ENCODE assay signal across 11 cellular contexts in genomic region chr13:30907167-30907761, GRCh38. TPM values are rescaled to one million over a fixed set of nuclear protein-coding genes. Genes with fewer than 3 reads are reported as not detected.
DNase-seq lines count a peak whose midpoint lies in the region; FAIRE-seq and TF ChIP-seq lines count a peak whose summit lies in the region.
"Had no signal": no experiment of that assay in that cellular context is flagged by ENCODE, and none has a peak within 500 bp of the region (broad histone marks: within the 10 kb centered on the region; RNA-seq: fewer than 3 reads in every experiment).

No MANE protein-coding gene starts in this region.

- DNase-seq in KG1 (lab: John Stamatoyannopoulos, UW) (peak; percentile 31), bronchial epithelial cell (ENCODE audit: low read depth) (peak; percentile 57), islet precursor cell (peak; percentile 86), GM10266 (ENCODE audit: extremely low spot score) (no peak), DMS53 (lab: John Stamatoyannopoulos, UW) (no peak)
- DNase-seq in activated CD4-positive, alpha-beta T cell treated with anti-CD3 and anti-CD28 coated beads for 48 hours: no peak
- no peak for DNase-seq in activated CD4-positive, CD25-positive, alpha-beta regulatory T cell (lab: John Stamatoyannopoulos, UW)
- DNase-seq: activated effector memory CD4-positive, alpha-beta T cell treated with Interleukin-2 at 50 U/mL for 16 hours; GF-D8; NCI-H1105 had no signal

- peaks cover 5 to 48% (median 39%) of the 10 kb centered on the region in 5 donors for H3K4me1 ChIP-seq in subcutaneous abdominal adipose tissue (ENCODE audit: control insufficient read depth in 5 of 5, insufficient read depth in 5 of 5, low read length in 5 of 5)

- H3K27me3 ChIP-seq in bronchial epithelial cell (ENCODE audit: control insufficient read depth, insufficient read depth, low read length) (peaks cover 10% of the 10 kb centered on the region), subcutaneous abdominal adipose tissue (ENCODE audit: control insufficient read depth in 5 of 5, insufficient read depth in 4 of 5, low read length in 5 of 5) (peaks cover 0 to 21% (median 13%) of the 10 kb centered on the region in 5 donors)

- no peaks in the 10 kb centered on the region for H3K36me3 ChIP-seq in bronchial epithelial cell (ENCODE audit: control insufficient read depth, insufficient read depth, low read length)
- H3K36me3 ChIP-seq in subcutaneous abdominal adipose tissue (ENCODE audit: control insufficient read depth in 5 of 5, insufficient read depth in 5 of 5, low read length in 5 of 5): no peaks in the 10 kb centered on the region

- H3K4me3 ChIP-seq in bronchial epithelial cell (ENCODE audit: low read depth, low read length) (no peak overlapping the region), subcutaneous abdominal adipose tissue (ENCODE audit: low read depth in 1 of 5, low read length in 5 of 5) (peak overlapping the region; percentile 68 to 82 (median 73))

- peak overlapping the region in 4 of 5 donors; percentile 52 to 71 (median 63) for H3K9ac ChIP-seq in subcutaneous abdominal adipose tissue (ENCODE audit: low read length in 5 of 5)

- H3K9me3 ChIP-seq in subcutaneous abdominal adipose tissue (ENCODE audit: control insufficient read depth in 5 of 5, low read length in 5 of 5): no peaks in the 10 kb centered on the region

- no peak for FAIRE-seq in bronchial epithelial cell (lab: Jason Lieb, UNC)

- no peak for TF ChIP-seq CTCF in bronchial epithelial cell (IDR thresholded peaks at IDR 0.05; ENCODE audit: insufficient read depth, low read length, severe bottlenecking)
- no peak for TF ChIP-seq CTCF in GM10266 (IDR thresholded peaks at IDR 0.05; ENCODE audit: control insufficient read depth, insufficient read depth, low read depth, missing control alignments)

- peak overlapping the region; percentile 42 for H3K27ac ChIP-seq in subcutaneous abdominal adipose tissue (ENCODE audit: low read depth, low read length)

RNA-seq across cellular contexts. Expression of gene MEDAG, which starts 1.2 kb away (rescaled TPM):
- 0.53 TPM in 1 of 2 replicates, not detected in the other for total RNA-seq in bronchial epithelial cell

RNA-seq across cellular contexts. Expression of gene TEX26, which starts 25.2 kb away (rescaled TPM):
- total RNA-seq in bronchial epithelial cell: not detected in 2 replicates

Comparison
In these comparisons a context has a peak if more than half of its experiments do, and no peak if none do; other contexts are left out.
1. DNase-seq: peak in KG1 (single experiment), bronchial epithelial cell (single experiment) and islet precursor cell (single experiment); none in GM10266 (single experiment), activated CD4-positive, alpha-beta T cell treated with anti-CD3 and anti-CD28 coated beads for 48 hours (single experiment), DMS53 (single experiment) and activated CD4-positive, CD25-positive, alpha-beta regulatory T cell (0 of 4).